Comparison of ENCODE assay signal across 1 cellular context in genomic region chr7:87060288-87060537, GRCh38.
TF ChIP-seq lines count a peak whose summit lies in the region.

No MANE protein-coding gene starts in this region.

TF ChIP-seq in SK-N-SH, 30 proteins besides CTCF, POLR2A, EP300 and RAD21 (continued from another document):
- TF ChIP-seq REST (IDR thresholded peaks at IDR 0.05; ENCODE audit: low read depth, low read length) (no peak), GATA2 (CRISPR knock-in tag; IDR thresholded peaks at IDR 0.05) (no peak), MXI1 (IDR thresholded peaks at IDR 0.05; ENCODE audit: low read depth, low read length) (no peak), JUND (IDR thresholded peaks at IDR 0.05) (no peak), NRF1 (IDR thresholded peaks at IDR 0.05; ENCODE audit: low read depth, low read length) (no peak), NFIC (IDR thresholded peaks at IDR 0.05; ENCODE audit: borderline replicate concordance) (no peak), FOXM1 (IDR thresholded peaks at IDR 0.05; ENCODE audit: low read depth) (no peak), MAX (IDR thresholded peaks at IDR 0.05; ENCODE audit: low read depth) (no peak), RXRA (IDR thresholded peaks at IDR 0.05; ENCODE audit: borderline replicate concordance, low read depth) (no peak), ELF1 (IDR thresholded peaks at IDR 0.05) (no peak), USF2 (IDR thresholded peaks at IDR 0.05; ENCODE audit: borderline replicate concordance, low read depth, low read length) (no peak; the same call in 1 of the 2 replicates), PBX3 (IDR thresholded peaks at IDR 0.05) (no peak), TEAD4 (IDR thresholded peaks at IDR 0.05; ENCODE audit: borderline replicate concordance, insufficient read depth) (no peak)
